In the genomic region with DNA sequence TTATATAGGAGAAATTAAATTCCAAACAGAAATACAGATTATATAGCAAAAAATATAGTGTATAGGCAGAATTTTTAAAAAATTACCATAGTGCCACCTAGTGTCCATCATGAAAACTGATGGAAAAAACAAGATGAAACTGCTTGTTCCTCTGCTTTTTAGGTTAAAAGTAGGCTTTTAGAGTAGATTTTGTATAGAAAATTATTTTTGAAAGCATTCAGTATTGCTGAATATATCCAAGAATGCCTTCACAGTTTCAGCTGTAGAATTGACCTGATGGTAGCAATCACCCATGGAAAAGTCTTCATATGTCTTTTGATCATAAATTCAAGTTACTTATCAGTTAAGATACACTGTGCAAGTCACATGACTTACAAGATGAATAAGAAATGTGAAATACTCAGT, we compare ENCODE assay signal across 9 cellular contexts. TPM values are rescaled to one million over a fixed set of nuclear protein-coding genes. Genes with fewer than 3 reads are reported as not detected.
DNase-seq lines count a peak whose midpoint lies in the region; ATAC-seq, FAIRE-seq and TF ChIP-seq lines count a peak whose summit lies in the region.
"Had no signal": no experiment of that assay in that cellular context is flagged by ENCODE, and none has a peak within 500 bp of the region (broad histone marks: within the 10 kb centered on the region; RNA-seq: fewer than 3 reads in every experiment).

No MANE protein-coding gene starts in this region.

- SMC1A ChIA-PET in GM12878 (lab: Charles Lee; ENCODE audit: uncharacterized antibody, unreplicated experiment): interaction anchor here (0.6 to 14.7 kb wide), 12 partner anchors 17 to 411 kb away, joined by 3 to 178 read pairs (median 5); a partner anchor contains a TSS

- H3K4me2 ChIP-seq in GM12878 (ENCODE audit: control insufficient read depth, insufficient read depth): no peak overlapping the region

- RAD21 ChIA-PET in GM12878 (lab: Charles Lee; ENCODE audit: unreplicated experiment): interaction anchor here (0.9 to 7.6 kb wide), 5 partner anchors 17 to 413 kb away, joined by 3 to 68 read pairs (median 4); a partner anchor contains a TSS

- in situ Hi-C loops in GM12878 (cut with MboI): loop anchor here (5.0 to 10.0 kb wide), 3 partner anchors 291 to 549 kb away; no protein-coding TSS in a partner anchor

- ATAC-seq in GM12878 (no peak), HG02973 (IDR thresholded peaks at IDR 0.05; ENCODE audit: unreplicated experiment) (no peak)

- no peak for DNase-seq in GM12878 (ENCODE audit: low read depth, low spot score)
- DNase-seq in mesenteric fat pad (ENCODE audit: low spot score): no peak
- DNase-seq in stimulated activated CD8-positive, alpha-beta memory T cell treated with anti-CD3 and anti-CD28 coated beads, Interleukin-4, amount 100 ng/mL, for 48 hours: no peak
- DNase-seq in stimulated activated CD4-positive, alpha-beta T cell treated with anti-CD3 and anti-CD28 coated beads, Interleukin-4, amount 100 ng/mL, for 4 hours: no peak

- no peak overlapping the region for H2AFZ ChIP-seq in GM12878 (ENCODE audit: control insufficient read depth, low read depth, low read length)

- H3K36me3 ChIP-seq in HEK293 (ENCODE audit: control insufficient read depth in 2 of 2, insufficient read depth in 1 of 2, low read length in 2 of 2): peaks cover 40 to 68% of the 10 kb centered on the region in 2 experiments
- peaks cover 2 to 9% of the 10 kb centered on the region in 2 experiments for H3K36me3 ChIP-seq in GM12878 (ENCODE audit: control insufficient read depth in 2 of 2, insufficient read depth in 2 of 2, low read length in 1 of 2)
- H3K36me3 ChIP-seq in liver (ENCODE audit: control insufficient read depth in 4 of 4, insufficient read depth in 3 of 4, low read depth in 1 of 4, low read length in 3 of 4): peaks cover 3 to 45% (median 29%) of the 10 kb centered on the region in 4 donors

- H3K9me3 ChIP-seq in HEK293 (ENCODE audit: control insufficient read depth, insufficient read depth, low read depth, low read length): no peaks in the 10 kb centered on the region
- no peaks in the 10 kb centered on the region; the same call in 2 of the 3 replicates for H3K9me3 ChIP-seq in GM12878 (replicated peaks; ENCODE audit: control insufficient read depth, insufficient read depth, low read length)
- no peaks in the 10 kb centered on the region for H3K9me3 ChIP-seq in liver (ENCODE audit: control insufficient read depth in 4 of 4, low read length in 3 of 4)

- CTCF ChIA-PET in HEK293 (lab: Yijun Ruan, JAX): interaction anchor here (0.5 to 9.3 kb wide), 33 partner anchors 10 to 1915 kb away, joined by 3 to 97 read pairs (median 4); no protein-coding TSS in a partner anchor
- CTCF ChIA-PET in GM12878 (lab: Yijun Ruan, JAX): interaction anchor here (0.8 to 15.3 kb wide), 26 partner anchors 9 to 549 kb away, joined by 3 to 223 read pairs (median 6); a partner anchor contains a TSS

- no peaks in the 10 kb centered on the region for H3K4me1 ChIP-seq in HEK293 (ENCODE audit: control insufficient read depth, insufficient read depth, low read length)
- peaks cover 6% of the 10 kb centered on the region; the same call in 1 of the 2 replicates for H3K4me1 ChIP-seq in GM12878 (ENCODE audit: control insufficient read depth, insufficient read depth, low read length)
- H3K4me1 ChIP-seq in liver (ENCODE audit: control insufficient read depth in 4 of 4, insufficient read depth in 4 of 4, low read length in 3 of 4): peaks cover 0 to 3% (median 0%) of the 10 kb centered on the region in 4 donors

- H3K9ac ChIP-seq in GM12878 (ENCODE audit: control insufficient read depth, insufficient read depth, low read length): no peak overlapping the region
- H3K9ac ChIP-seq in liver (ENCODE audit: low read depth in 1 of 2, low read length in 2 of 2): no peak overlapping the region

- peak; percentile 7 for FAIRE-seq in GM12878 (lab: Jason Lieb, UNC)

- TF ChIP-seq CTCF in C4-2B (conservative IDR thresholded peaks at IDR 0.05) (peak; percentile 78), HEK293 (tag by site-specific recombination; IDR thresholded peaks at IDR 0.05) (no peak), GM12878 (IDR thresholded peaks at IDR 0.05 in 2 of 3, conservative IDR thresholded peaks at IDR 0.05 in 1 of 3; ENCODE audit: control insufficient read depth in 2 of 3, extremely low read depth in 1 of 3, insufficient read depth in 1 of 3, low read depth in 3 of 3, low read length in 3 of 3) (peak; percentile 30 to 53 (median 34); a peak in 4 of 6 replicates), liver (IDR thresholded peaks at IDR 0.05; ENCODE audit: low read depth, low read length, missing input control) (peak; percentile 39)

- POLR2A ChIA-PET in HEK293 (lab: Yijun Ruan, JAX) (no interaction called here), GM12878 (lab: Charles Lee) (no interaction called here)

- no peak for TF ChIP-seq POLR2A in GM12878 (IDR thresholded peaks at IDR 0.05; ENCODE audit: low read depth, low read length)

- H3K27me3 ChIP-seq in GM12878 (replicated peaks in 1 of 2; ENCODE audit: control insufficient read depth in 2 of 2, insufficient read depth in 2 of 2, low read length in 1 of 2): no peaks in the 10 kb centered on the region
- no peaks in the 10 kb centered on the region for H3K27me3 ChIP-seq in liver (ENCODE audit: control insufficient read depth in 4 of 4, insufficient read depth in 4 of 4, low read length in 3 of 4)

- no peak overlapping the region for H3K4me3 ChIP-seq in HEK293 (ENCODE audit: low read depth, low read length)
- H3K4me3 ChIP-seq in GM12878: no peak overlapping the region
- H3K4me3 ChIP-seq in liver (ENCODE audit: low read depth in 1 of 3, low read length in 3 of 3): no peak overlapping the region

- TF ChIP-seq EP300 in GM12878 (IDR thresholded peaks at IDR 0.05; ENCODE audit: borderline replicate concordance in 1 of 2, control insufficient read depth in 1 of 2, low read depth in 2 of 2, low read length in 2 of 2): no peak

- no peaks in the 10 kb centered on the region; the same call in 1 of the 2 replicates for H3K79me2 ChIP-seq in GM12878 (ENCODE audit: control insufficient read depth, insufficient read depth, low read length)

- H3K27ac ChIP-seq in C4-2B: no peak overlapping the region
- H3K27ac ChIP-seq in HEK293 (ENCODE audit: extremely low read depth, low read depth, low read length): no peak overlapping the region
- no peak overlapping the region for H3K27ac ChIP-seq in GM12878 (ENCODE audit: control insufficient read depth, insufficient read depth)
- H3K27ac ChIP-seq in liver (ENCODE audit: low read depth in 1 of 2, low read length in 2 of 2): no peak overlapping the region

- BruUV-seq in GM12878 (replicated peaks; lab: Mats Ljungman, UMichigan): no TSS peak

- TF ChIP-seq RAD21 in GM12878 (IDR thresholded peaks at IDR 0.05; ENCODE audit: insufficient read depth, low read depth, low read length): no peak
- peak; percentile 49 to 60 for TF ChIP-seq RAD21 in liver (IDR thresholded peaks at IDR 0.05)

- H4K20me1 ChIP-seq in GM12878 (ENCODE audit: control insufficient read depth, insufficient read depth): no peaks in the 10 kb centered on the region

- intact Hi-C loops in GM12878 (cut with micrococcal nuclease; ENCODE audit: unreplicated experiment): loop anchor here (2.0 to 5.0 kb wide), 4 partner anchors 167 to 551 kb away; a partner anchor contains a TSS

TF ChIP-seq in HEK293, 187 proteins besides CTCF, POLR2A, EP300 and RAD21 (continues in another document):
- no peak for TF ChIP-seq ZNF221 (tag by site-specific recombination; IDR thresholded peaks at IDR 0.05; ENCODE audit: borderline replicate concordance)

TF ChIP-seq in GM12878, 131 proteins besides CTCF, POLR2A, EP300 and RAD21:
- TF ChIP-seq IKZF1 (conservative IDR thresholded peaks at IDR 0.05): no peak
- peak; percentile 28; the same call in 1 of the 2 replicates for TF ChIP-seq SMC3 (IDR thresholded peaks at IDR 0.05; ENCODE audit: borderline replicate concordance, low read length)

TF ChIP-seq in liver, 16 proteins besides CTCF, POLR2A, EP300 and RAD21 (continues in another document):
- TF ChIP-seq TAF1 (conservative IDR thresholded peaks at IDR 0.05) (no peak), FOXA2 (IDR thresholded peaks at IDR 0.05) (no peak), EGR1 (IDR thresholded peaks at IDR 0.05; ENCODE audit: low read depth in 2 of 2) (no peak)

RNA-seq across cellular contexts. Expression of a gene that starts 19.7 kb away (rescaled TPM):
- 59.5 and 71.9 TPM in 2 replicates for total RNA-seq in GM12878 (2013; cell fraction: nucleolus; rRNA removed)
- total RNA-seq in GM12878 (2014; rRNA removed) (27.3 and 32.9 TPM in 2 replicates), GM12878 (2014; rRNA removed; fragmentation: Illumina TruSeq; extraction: Trizol) (35.1 and 37.5 TPM in 2 replicates), GM12878 (2021) (29.0 and 31.2 TPM in 2 replicates), liver (10 to 100 TPM; 10.1 TPM), mesenteric fat pad (30.6 TPM)
- 10.4 TPM for polyA plus RNA-seq in GM12878 (2011; ENCODE audit: low read depth)
- polyA plus RNA-seq in GM12878 (2011; rRNA removed) (27.1 and 57.9 TPM in 2 replicates), GM12878 (2014; fragmentation: Illumina TruSeq; extraction: Trizol) (23.0 and 30.5 TPM in 2 replicates), GM12878 (2014; fragmentation: Nextera tagmentation; extraction: Ambion mirVana) (10 to 100 TPM; 55.9 to 59.3 TPM), GM12878 (2014; rRNA removed) (23.9 and 26.1 TPM in 2 replicates), GM12878 (2016; fragmentation: Nextera tagmentation; extraction: Ambion mirVana) (10 to 100 TPM; 64.7 to 69.1 TPM), liver (10 to 100 TPM in 1 of 2 donors, 1 to 10 TPM in 1; 4.1 to 11.8 TPM)
- 4.5 and 4.9 TPM in 2 replicates for polyA plus RNA-seq in GM12878 (2011; cell fraction: cytosol; rRNA removed)
- 12.7 and 14.3 TPM in 2 replicates for polyA plus RNA-seq in GM12878 (2011; cell fraction: nucleus; rRNA removed)
- polyA plus RNA-seq in GM12878 (2012): 19.4 and 23.0 TPM in 2 replicates
- 26.0 and 29.9 TPM in 2 replicates for polyA minus RNA-seq in GM12878 (2011; rRNA and poly(A)+ RNA removed)
- 4.3 and 10.9 TPM in 2 replicates for polyA minus RNA-seq in GM12878 (2011; cell fraction: cytosol; rRNA and poly(A)+ RNA removed)
- 36.9 and 80.7 TPM in 2 replicates for polyA minus RNA-seq in GM12878 (2011; cell fraction: nucleus; rRNA and poly(A)+ RNA removed)

RNA-seq across cellular contexts. Expression of a gene that starts 21.0 kb away (rescaled TPM):
- total RNA-seq in GM12878 (2013; cell fraction: nucleolus; rRNA removed): not detected in 2 replicates
- total RNA-seq in GM12878 (2014; rRNA removed) (not detected in 2 replicates), GM12878 (2014; rRNA removed; fragmentation: Illumina TruSeq; extraction: Trizol) (0.05 TPM in 1 of 2 replicates, not detected in the other), GM12878 (2021) (not detected in 2 replicates), liver (not detected), mesenteric fat pad (not detected)
- not detected for polyA plus RNA-seq in GM12878 (2011; ENCODE audit: low read depth)
- polyA plus RNA-seq in GM12878 (2011; rRNA removed) (not detected in 2 replicates), GM12878 (2014; fragmentation: Illumina TruSeq; extraction: Trizol) (0.07 TPM in 1 of 2 replicates, not detected in the other), GM12878 (2014; fragmentation: Nextera tagmentation; extraction: Ambion mirVana) (under 1 TPM; 0.02 TPM), GM12878 (2014; rRNA removed) (not detected in 2 replicates), GM12878 (2016; fragmentation: Nextera tagmentation; extraction: Ambion mirVana) (under 1 TPM; 0.04 to 0.05 TPM), liver (not detected)
- polyA plus RNA-seq in GM12878 (2011; cell fraction: cytosol; rRNA removed): not detected in 2 replicates
- polyA plus RNA-seq in GM12878 (2011; cell fraction: nucleus; rRNA removed): not detected in 2 replicates
- polyA plus RNA-seq in GM12878 (2012): 0.03 and 0.05 TPM in 2 replicates
- not detected in 2 replicates for polyA minus RNA-seq in GM12878 (2011; rRNA and poly(A)+ RNA removed)
- not detected in 2 replicates for polyA minus RNA-seq in GM12878 (2011; cell fraction: cytosol; rRNA and poly(A)+ RNA removed)
- not detected in 2 replicates for polyA minus RNA-seq in GM12878 (2011; cell fraction: nucleus; rRNA and poly(A)+ RNA removed)
- total RNA-seq: pulmonary artery endothelial cell had no signal
